Comparison of ENCODE assay signal across 22 cellular contexts in the genomic region with DNA sequence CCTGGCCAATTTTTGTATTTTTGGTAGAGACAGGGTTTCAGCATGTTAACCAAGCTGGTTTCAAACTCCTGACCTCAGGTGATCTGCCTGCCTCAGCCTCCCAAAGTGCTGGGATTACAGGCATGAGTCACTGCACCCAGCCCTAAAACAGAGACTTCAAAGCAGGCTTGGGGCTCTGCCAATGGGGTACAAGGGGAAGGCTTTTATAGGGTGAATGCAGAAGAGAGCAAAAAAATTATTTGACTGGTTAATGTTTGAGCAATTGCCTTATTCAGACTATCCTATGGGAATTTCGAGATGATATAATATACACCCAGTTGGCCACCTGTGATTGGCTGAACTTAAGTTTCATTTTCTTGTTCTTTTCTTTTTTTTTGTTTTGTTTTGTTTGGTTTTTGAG. TPM values are rescaled to one million over a fixed set of nuclear protein-coding genes. Genes with fewer than 3 reads are reported as not detected.
DNase-seq lines count a peak whose midpoint lies in the region; ATAC-seq and TF ChIP-seq lines count a peak whose summit lies in the region.
"Had no signal": no experiment of that assay in that cellular context is flagged by ENCODE, and none has a peak within 500 bp of the region (broad histone marks: within the 10 kb centered on the region; RNA-seq: fewer than 3 reads in every experiment).

No MANE protein-coding gene starts in this region.

- TF ChIP-seq CTCF in epithelial cell of esophagus (IDR thresholded peaks at IDR 0.05; ENCODE audit: insufficient read depth, low read depth, low read length, missing control alignments) = no peak
- no peak for TF ChIP-seq CTCF in gastroesophageal sphincter (IDR thresholded peaks at IDR 0.05)

- H3K4me1 Mint-ChIP-seq in activated CD4-positive, alpha-beta T cell treated with anti-CD3 and anti-CD28 coated beads for 36 hours = peaks cover 6% of the 10 kb centered on the region

- no peak overlapping the region for H2AFZ ChIP-seq in ACC112 (ENCODE audit: low read length, unreplicated experiment)

- no peak for TF ChIP-seq POLR2A in gastroesophageal sphincter (IDR thresholded peaks at IDR 0.05)

- no peaks in the 10 kb centered on the region for H3K27me3 Mint-ChIP-seq in activated CD4-positive, alpha-beta T cell treated with anti-CD3 and anti-CD28 coated beads for 36 hours

- H3K79me2 ChIP-seq in ACC112 (ENCODE audit: control insufficient read depth, insufficient read depth, low read length, unreplicated experiment) = no peaks in the 10 kb centered on the region

- H3K9me3 Mint-ChIP-seq in activated CD4-positive, alpha-beta T cell treated with anti-CD3 and anti-CD28 coated beads for 36 hours (ENCODE audit: low read depth) = no peaks in the 10 kb centered on the region
- H3K9me3 Mint-ChIP-seq: activated T-helper 2 cell treated with anti-CD3 and anti-CD28 coated beads, Interferon-gamma antibody, Interleukin-2, Interleukin-4, amounts not matched to agents 10 μg/mL and 5 μg/mL and 100 μg/mL, durations not matched to agents 14 hours and 24 hours and 36 hours had no signal

- peak; percentile 69 for ATAC-seq in activated CD4-positive, alpha-beta T cell treated with anti-CD3 and anti-CD28 coated beads for 36 hours
- ATAC-seq in HG02623 (IDR thresholded peaks at IDR 0.05; ENCODE audit: unreplicated experiment) (no peak), gastroesophageal sphincter (no peak)
- ATAC-seq: Right ventricle myocardium inferior had no signal

- H3K9me3 ChIP-seq in gastroesophageal sphincter = no peaks in the 10 kb centered on the region
- H3K9me3 ChIP-seq: MG63 had no signal

- H3K36me3 ChIP-seq in ACC112 (ENCODE audit: insufficient read depth, low read length) (no peaks in the 10 kb centered on the region), gastroesophageal sphincter (no peaks in the 10 kb centered on the region)
- H3K36me3 ChIP-seq: MG63 had no signal

- H3K27me3 ChIP-seq in ACC112 (ENCODE audit: insufficient read depth, low read length) = no peaks in the 10 kb centered on the region
- no peaks in the 10 kb centered on the region for H3K27me3 ChIP-seq in gastroesophageal sphincter
- H3K27me3 ChIP-seq: MG63 had no signal

- no peak for TF ChIP-seq EP300 in gastroesophageal sphincter (IDR thresholded peaks at IDR 0.05)

- WGBS in gastroesophageal sphincter (ENCODE audit: low coverage in 1 of 2), 2 donors = 92 to 100% methylated on average over 1 of the region's 1 CpG

- POLR2A ChIA-PET in activated CD4-positive, alpha-beta T cell treated with anti-CD3 and anti-CD28 coated beads for 36 hours (lab: Charles Lee) = no interaction called here

- DNase-seq in activated CD4-positive, alpha-beta T cell treated with anti-CD3 and anti-CD28 coated beads for 36 hours = peak; percentile 22
- no peak for DNase-seq in activated CD4-positive, alpha-beta T cell treated with anti-CD3 and anti-CD28 coated beads, Interleukin-2, amount 50 U/mL, for 4 hours
- DNase-seq in NCI-H69 (lab: John Stamatoyannopoulos, UW) = peak; percentile 10
- peak; percentile 10 for DNase-seq in epithelial cell of esophagus (ENCODE audit: low read depth)
- no peak for DNase-seq in NCI-H748 (lab: John Stamatoyannopoulos, UW; ENCODE audit: unreplicated experiment)
- DNase-seq: 8988T; activated CD8-positive, alpha-beta memory T cell treated with anti-CD3 and anti-CD28 coated beads for 24 hours; amygdala; caudate nucleus; dorsolateral prefrontal cortex; IMR-90; MG63; NCI-H1436; NCI-H524; SW 1271 had no signal

- H3K27ac ChIP-seq in ACC112 (ENCODE audit: low read depth, low read length) (peak overlapping the region; percentile 19; the same call in 1 of the 2 replicates), gastroesophageal sphincter (no peak overlapping the region)
- H3K27ac ChIP-seq: dorsolateral prefrontal cortex, epithelial cell of prostate had no signal

- no peaks in the 10 kb centered on the region for H3K36me3 Mint-ChIP-seq in activated CD4-positive, alpha-beta T cell treated with anti-CD3 and anti-CD28 coated beads for 36 hours (ENCODE audit: low read depth)

- H3K4me1 ChIP-seq in ACC112 (ENCODE audit: control insufficient read depth, insufficient read depth, low read length, unreplicated experiment) (peaks cover 44% of the 10 kb centered on the region), gastroesophageal sphincter (peaks cover 0 to 22% (median 3%) of the 10 kb centered on the region in 3 donors)

- H3K4me3 ChIP-seq in ACC112 (ENCODE audit: low read depth, low read length) = no peak overlapping the region
- no peak overlapping the region for H3K4me3 ChIP-seq in epithelial cell of esophagus (ENCODE audit: low read length)
- no peak overlapping the region for H3K4me3 ChIP-seq in gastroesophageal sphincter
- H3K4me3 ChIP-seq: dorsolateral prefrontal cortex, lung, MG63 had no signal

- no peak overlapping the region for H3K27ac Mint-ChIP-seq in activated CD4-positive, alpha-beta T cell treated with anti-CD3 and anti-CD28 coated beads for 36 hours
- H3K27ac Mint-ChIP-seq: activated T-helper 2 cell treated with anti-CD3 and anti-CD28 coated beads, Interferon-gamma antibody, Interleukin-2, Interleukin-4, amounts not matched to agents 10 μg/mL and 5 μg/mL and 100 μg/mL, durations not matched to agents 14 hours and 24 hours and 36 hours had no signal

- CTCF ChIA-PET in activated CD4-positive, alpha-beta T cell treated with anti-CD3 and anti-CD28 coated beads for 36 hours (lab: Charles Lee) = no interaction called here

- no peak overlapping the region for H3K4me3 Mint-ChIP-seq in activated CD4-positive, alpha-beta T cell treated with anti-CD3 and anti-CD28 coated beads for 36 hours

- intact Hi-C loops in activated CD4-positive, alpha-beta T cell treated with anti-CD3 and anti-CD28 coated beads for 36 hours (cut with DNase I, micrococcal nuclease) = no loop called here

RNA-seq across cellular contexts. Expression of gene ACTN1, which starts 31.5 kb away (rescaled TPM):
- 100 to 1,000 TPM in 1 of 2 experiments, 10 to 100 TPM in 1; 92.8 to 146 TPM for total RNA-seq in activated CD4-positive, alpha-beta T cell treated with anti-CD3 and anti-CD28 coated beads for 36 hours
- total RNA-seq in gastroesophageal sphincter = 1,000 to 10,000 TPM in 2 of 4 donors, 100 to 1,000 TPM in 2; 776 to 1,910 (median 969) TPM

Comparison
In these comparisons a context has a peak if more than half of its experiments do, and no peak if none do; other contexts are left out.
1. DNase-seq: peak in activated CD4-positive, alpha-beta T cell treated with anti-CD3 and anti-CD28 coated beads for 36 hours (single experiment), NCI-H69 (single experiment) and epithelial cell of esophagus (single experiment); none in activated CD4-positive, alpha-beta T cell treated with anti-CD3 and anti-CD28 coated beads, Interleukin-2, amount 50 U/mL, for 4 hours (0 of 2) and NCI-H748 (single experiment).
2. RNA of gene ACTN1, which starts 31.5 kb away (total RNA-seq): 776 to 1,910 TPM in gastroesophageal sphincter; 92.8 to 146 TPM in activated CD4-positive, alpha-beta T cell treated with anti-CD3 and anti-CD28 coated beads for 36 hours; every median in the first group is over 4 times any median in the second.